Comparison of ENCODE assay signal across 13 cellular contexts in the genomic region with DNA sequence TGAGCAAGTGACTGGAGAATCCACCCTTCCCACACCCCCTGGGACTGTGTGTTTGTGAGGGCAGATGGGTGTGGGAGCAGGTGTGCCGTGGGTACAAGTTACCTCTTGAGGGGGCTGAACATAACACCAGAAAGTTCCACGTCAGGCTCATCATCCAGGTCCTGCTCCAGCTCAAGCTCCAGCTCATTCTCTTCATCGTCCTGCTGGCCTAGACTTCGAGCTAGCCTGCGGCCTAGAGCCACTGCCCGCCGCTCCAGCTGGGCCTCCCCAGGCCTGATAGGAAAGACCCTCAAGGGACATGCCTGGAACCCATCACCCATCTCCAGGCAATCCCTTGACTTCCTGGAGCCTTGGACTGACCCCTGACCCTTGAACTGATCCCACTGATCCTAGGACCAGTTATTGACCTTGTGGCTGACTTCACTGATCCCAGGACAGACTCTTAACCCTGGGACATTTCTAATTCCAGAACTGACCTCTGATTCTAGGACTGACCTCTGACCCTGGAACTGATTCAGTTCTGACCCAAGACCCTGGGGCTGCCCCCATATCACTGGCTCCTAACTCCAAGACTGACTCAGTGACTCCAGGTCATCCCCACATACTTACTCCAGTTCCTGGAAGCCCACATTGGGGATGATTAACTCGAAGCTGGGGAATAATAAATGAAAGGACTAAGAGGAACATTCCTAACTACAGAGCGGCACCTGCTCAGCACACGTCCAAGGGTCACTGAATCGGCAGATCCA.
"Had no signal": no experiment of that assay in that cellular context is flagged by ENCODE, and none has a peak within 500 bp of the region (broad histone marks: within the 10 kb centered on the region; RNA-seq: fewer than 3 reads in every experiment).

No MANE protein-coding gene starts in this region.

- H3K27me3 ChIP-seq: adrenal gland, pancreas had no signal

- H3K27ac ChIP-seq: adrenal gland, gastroesophageal sphincter, pancreas, skin epidermis, tibial artery had no signal

- H3K9me3 ChIP-seq: adrenal gland, gastroesophageal sphincter, pancreas, SK-N-SH, tibial artery had no signal

- DNase-seq: activated CD4-positive, alpha-beta T cell treated with anti-CD3 and anti-CD28 coated beads for 48 hours; activated CD8-positive, alpha-beta T cell treated with anti-CD3 and anti-CD28 coated beads, Interleukin-2, amount 10 ng/mL, durations not matched to agents 7 days and 5 days; activated naive CD4-positive, alpha-beta T cell treated with anti-CD3 and anti-CD28 coated beads, Interleukin-2, amount 50 U/mL, for 16 hours; caudate nucleus; cortex of kidney; effector memory CD4-positive, alpha-beta T cell; T-helper 1 cell had no signal

- ATAC-seq: activated CD8-positive, alpha-beta T cell treated with anti-CD3 and anti-CD28 coated beads, Interleukin-2, amount 10 ng/mL, durations not matched to agents 7 days and 5 days; gastroesophageal sphincter; pancreas had no signal

- H3K36me3 ChIP-seq: adrenal gland, gastroesophageal sphincter, pancreas, tibial artery had no signal

- H3K4me3 ChIP-seq: adrenal gland, gastroesophageal sphincter, pancreas, skin epidermis, tibial artery had no signal
